In genomic region chr6:169921853-169922779, GRCh38 we compare ENCODE assay signal across 12 cellular contexts.
DNase-seq lines count a peak whose midpoint lies in the region; ATAC-seq and TF ChIP-seq lines count a peak whose summit lies in the region.
"Had no signal": no experiment of that assay in that cellular context is flagged by ENCODE, and none has a peak within 500 bp of the region (broad histone marks: within the 10 kb centered on the region; RNA-seq: fewer than 3 reads in every experiment).

No MANE protein-coding gene starts in this region.

- no peak overlapping the region for H3K4me3 ChIP-seq in lung
- no peak overlapping the region for H3K4me3 ChIP-seq in esophagus squamous epithelium
- H3K4me3 ChIP-seq: adrenal gland had no signal

- H3K36me3 Mint-ChIP-seq in activated naive CD4-positive, alpha-beta T cell treated with anti-CD3 and anti-CD28 coated beads, Interleukin-2, amount 50 U/mL, for 72 hours: no peaks in the 10 kb centered on the region
- H3K36me3 Mint-ChIP-seq in activated T-cell treated with anti-CD3 and anti-CD28 coated beads, Interleukin-2, amount 50 U/mL, for 4 hours (ENCODE audit: insufficient read depth): no peaks in the 10 kb centered on the region

- ATAC-seq in activated naive CD4-positive, alpha-beta T cell treated with anti-CD3 and anti-CD28 coated beads, Interleukin-2, amount 50 U/mL, for 72 hours: peak; percentile 79 to 96
- peak; percentile 72 to 75 for ATAC-seq in activated T-cell treated with anti-CD3 and anti-CD28 coated beads, Interleukin-2, amount 50 U/mL, for 4 hours
- ATAC-seq in lung (ENCODE audit: insufficient read depth, low FRiP score) (peak; percentile 25), GM21447 (IDR thresholded peaks at IDR 0.05; ENCODE audit: unreplicated experiment) (no peak)
- ATAC-seq in stimulated activated naive CD8-positive, alpha-beta T cell treated with anti-CD3 and anti-CD28 coated beads, Interleukin-15, Interleukin-2, amounts not matched to agents 100 U/mL and 50 U/mL, for 24 hours: peak; percentile 89

- H3K4me1 Mint-ChIP-seq in activated T-cell treated with anti-CD3 and anti-CD28 coated beads, Interleukin-2, amount 50 U/mL, for 4 hours (ENCODE audit: low read depth): peaks cover 2% of the 10 kb centered on the region

- H3K9me3 ChIP-seq in lung (ENCODE audit: control insufficient read depth in 2 of 2, insufficient read depth in 1 of 2, low read length in 1 of 2) (peaks cover 0 to 3% of the 10 kb centered on the region in 2 donors), esophagus squamous epithelium (no peaks in the 10 kb centered on the region)
- H3K9me3 ChIP-seq: adrenal gland had no signal

- TF ChIP-seq POLR2A in esophagus squamous epithelium (IDR thresholded peaks at IDR 0.05): no peak

- H3K27me3 Mint-ChIP-seq in activated T-cell treated with anti-CD3 and anti-CD28 coated beads, Interleukin-2, amount 50 U/mL, for 4 hours (ENCODE audit: low read depth): peaks cover 10% of the 10 kb centered on the region

- H3K36me3 ChIP-seq in lung (ENCODE audit: control insufficient read depth in 2 of 2, insufficient read depth in 2 of 2, low read length in 2 of 2) (no peaks in the 10 kb centered on the region), esophagus squamous epithelium (no peaks in the 10 kb centered on the region)
- H3K36me3 ChIP-seq: adrenal gland had no signal

- H3K9me3 Mint-ChIP-seq in activated naive CD4-positive, alpha-beta T cell treated with anti-CD3 and anti-CD28 coated beads, Interleukin-2, amount 50 U/mL, for 72 hours: peaks cover 0 to 14% of the 10 kb centered on the region in 2 donors
- H3K9me3 Mint-ChIP-seq in activated T-cell treated with anti-CD3 and anti-CD28 coated beads, Interleukin-2, amount 50 U/mL, for 4 hours: no peaks in the 10 kb centered on the region

- intact Hi-C loops in esophagus squamous epithelium (cut with DNase I): no loop called here

- 53 to 55% methylated on average over 32 of the region's 32 CpGs for WGBS in lung, 2 donors
- WGBS in esophagus squamous epithelium, 2 donors: 49 to 56% methylated on average over 4 to 6 of the region's 32 CpGs

- peak; percentile 21 to 52 for DNase-seq in activated naive CD4-positive, alpha-beta T cell treated with anti-CD3 and anti-CD28 coated beads, Interleukin-2, amount 50 U/mL, for 72 hours (ENCODE audit: low spot score in 2 of 2)
- no peak for DNase-seq in activated naive CD4-positive, alpha-beta T cell (lab: John Stamatoyannopoulos, UW)
- no peak for DNase-seq in activated T-cell treated with anti-CD3 and anti-CD28 coated beads, Interleukin-2, amount 50 U/mL, for 4 hours
- DNase-seq in lung (ENCODE audit: low spot score) (no peak), NCI-H1105 (lab: John Stamatoyannopoulos, UW) (no peak), esophagus squamous epithelium (lab: John Stamatoyannopoulos, UW) (no peak)
- DNase-seq in stimulated activated naive CD8-positive, alpha-beta T cell treated with anti-CD3 and anti-CD28 coated beads, Interleukin-15, Interleukin-2, amounts not matched to agents 100 U/mL and 50 U/mL, for 24 hours: peak; percentile 69
- DNase-seq: MM.1S, NCI-H524 treated with DMSO at 0.1 percent for 48 hours, Right ventricle myocardium superior had no signal

- H3K27ac ChIP-seq in lung (ENCODE audit: low read depth in 1 of 2, low read length in 1 of 2): no peak overlapping the region
- no peak overlapping the region for H3K27ac ChIP-seq in esophagus squamous epithelium

- no peak overlapping the region for H3K4me3 Mint-ChIP-seq in activated T-cell treated with anti-CD3 and anti-CD28 coated beads, Interleukin-2, amount 50 U/mL, for 4 hours

- no peak for TF ChIP-seq CTCF in lung (IDR thresholded peaks at IDR 0.05; ENCODE audit: control extremely low read depth, extremely low read depth)
- TF ChIP-seq CTCF in esophagus squamous epithelium (IDR thresholded peaks at IDR 0.05): no peak

- no peak overlapping the region for H3K27ac Mint-ChIP-seq in activated naive CD4-positive, alpha-beta T cell treated with anti-CD3 and anti-CD28 coated beads, Interleukin-2, amount 50 U/mL, for 72 hours

- H3K4me1 ChIP-seq in lung (ENCODE audit: control insufficient read depth in 2 of 2, insufficient read depth in 2 of 2, low read length in 2 of 2) (peaks cover 0 to 11% of the 10 kb centered on the region in 2 donors), esophagus squamous epithelium (no peaks in the 10 kb centered on the region)

- H3K27me3 ChIP-seq in lung (ENCODE audit: control insufficient read depth, insufficient read depth): no peaks in the 10 kb centered on the region
- peaks cover 0 to 12% (median 0%) of the 10 kb centered on the region in 4 donors for H3K27me3 ChIP-seq in esophagus squamous epithelium
- H3K27me3 ChIP-seq: adrenal gland had no signal

Comparison
In these comparisons a context has a peak if more than half of its experiments do, and no peak if none do; other contexts are left out.
1. DNase-seq: peak in activated naive CD4-positive, alpha-beta T cell treated with anti-CD3 and anti-CD28 coated beads, Interleukin-2, amount 50 U/mL, for 72 hours (2 of 2) and stimulated activated naive CD8-positive, alpha-beta T cell treated with anti-CD3 and anti-CD28 coated beads, Interleukin-15, Interleukin-2, amounts not matched to agents 100 U/mL and 50 U/mL, for 24 hours (single experiment); none in activated naive CD4-positive, alpha-beta T cell (0 of 4), activated T-cell treated with anti-CD3 and anti-CD28 coated beads, Interleukin-2, amount 50 U/mL, for 4 hours (single experiment), lung (single experiment), NCI-H1105 (single experiment) and esophagus squamous epithelium (single experiment).